Comparison of ENCODE assay signal across 8 cellular contexts in genomic region chr11:2700415-2701211, GRCh38. TPM values are rescaled to one million over a fixed set of nuclear protein-coding genes. Genes with fewer than 3 reads are reported as not detected.
DNase-seq lines count a peak whose midpoint lies in the region; ATAC-seq and TF ChIP-seq lines count a peak whose summit lies in the region.

No MANE protein-coding gene starts in this region.

- WGBS in body of pancreas, 2 donors: 44 to 59% methylated on average over 22 to 37 of the region's 52 CpGs

- H3K36me3 ChIP-seq in Panc1 (ENCODE audit: control insufficient read depth, insufficient read depth, low read length): no peaks in the 10 kb centered on the region
- no peaks in the 10 kb centered on the region for H3K36me3 ChIP-seq in body of pancreas (replicated peaks in 1 of 2; ENCODE audit: insufficient read depth in 1 of 2, low read depth in 2 of 2)

- TF ChIP-seq POLR2A in body of pancreas (IDR thresholded peaks at IDR 0.05): no peak

- in situ Hi-C loops in Panc1 (cut with HindIII; ENCODE audit: low pct_unique_long_range_greater_than_20kb, low sequenced_read_pairs): no loop called here

- H3K9me3 ChIP-seq in Panc1 (ENCODE audit: control insufficient read depth, insufficient read depth, low read depth, low read length) (no peaks in the 10 kb centered on the region), body of pancreas (no peaks in the 10 kb centered on the region)

- peak; percentile 40 for ATAC-seq in HG02759 (IDR thresholded peaks at IDR 0.05; ENCODE audit: unreplicated experiment)
- ATAC-seq in Panc1: peak; percentile 71
- peak; percentile 39 for ATAC-seq in body of pancreas

- H3K27ac ChIP-seq in Panc1 (ENCODE audit: low read length) (peak overlapping the region; percentile 75), body of pancreas (peak overlapping the region; percentile 82 to 87 (median 86)), skin epidermis (peak overlapping the region; percentile 42 to 93 (median 90))

- H3K4me1 ChIP-seq in Panc1 (ENCODE audit: control insufficient read depth, insufficient read depth, low read length): peaks cover 10% of the 10 kb centered on the region
- H3K4me1 ChIP-seq in body of pancreas: peaks cover 2% of the 10 kb centered on the region

- peak; percentile 5 for DNase-seq in DMS153 (lab: John Stamatoyannopoulos, UW)
- DNase-seq in DMS153 treated with DMSO at 0.1 percent for 48 hours (lab: John Stamatoyannopoulos, UW; ENCODE audit: unreplicated experiment): no peak
- DNase-seq in Panc1 (ENCODE audit: low read depth, low spot score): no peak
- peak; percentile 68 to 78 (median 72) for DNase-seq in body of pancreas
- DNase-seq in iPS-NIHi7 (ENCODE audit: extremely low spot score): peak; percentile 63
- DNase-seq in NCI-H345 treated with DMSO at 0.1 percent for 48 hours (lab: John Stamatoyannopoulos, UW; ENCODE audit: unreplicated experiment): no peak

- H3K4me3 ChIP-seq in Panc1 (ENCODE audit: low read depth in 2 of 2, low read length in 2 of 2) (peak overlapping the region; percentile 62), body of pancreas (peak overlapping the region; percentile 4 to 29), skin epidermis (peak overlapping the region; percentile 53 to 68 (median 62))

- H3K27me3 ChIP-seq in Panc1 (ENCODE audit: control insufficient read depth, insufficient read depth, low read length): no peaks in the 10 kb centered on the region
- no peaks in the 10 kb centered on the region for H3K27me3 ChIP-seq in body of pancreas

- POLR2A ChIA-PET in Panc1 (lab: Charles Lee): no interaction called here

- CTCF ChIA-PET in Panc1 (lab: Charles Lee): interaction anchor here (0.6 kb wide), 1 partner anchor 1054 kb away, joined by 4 read pairs; no protein-coding TSS in a partner anchor

- no TSS peak for BruUV-seq in Panc1 (replicated peaks; lab: Mats Ljungman, UMichigan)

- TF ChIP-seq CTCF in Panc1 (IDR thresholded peaks at IDR 0.05) (no peak), body of pancreas (IDR thresholded peaks at IDR 0.05) (no peak)

- intact Hi-C loops in Panc1 (cut with micrococcal nuclease; ENCODE audit: unreplicated experiment): no loop called here
- intact Hi-C loops in body of pancreas (cut with DNase I): no loop called here

RNA-seq across cellular contexts. Expression of gene KCNQ1OT1, which starts 0.8 kb away (rescaled TPM):
- total RNA-seq in Panc1 (2021; ENCODE audit: unreplicated experiment) (1.3 TPM), body of pancreas (1 to 10 TPM; 3.6 to 9.2 TPM)
- 0.10 TPM for polyA plus RNA-seq in Panc1 (2012; ENCODE audit: insufficient read length)

Comparison
In these comparisons a context has a peak if more than half of its experiments do, and no peak if none do; other contexts are left out.
1. DNase-seq: peak in DMS153 (single experiment), body of pancreas (4 of 4) and iPS-NIHi7 (single experiment); none in DMS153 treated with DMSO at 0.1 percent for 48 hours (single experiment), Panc1 (single experiment) and NCI-H345 treated with DMSO at 0.1 percent for 48 hours (single experiment).
2. Peak in every context shown above with its lines, with median percentiles within 50 percentile points of each other: ATAC-seq, H3K27ac ChIP-seq and H3K4me3 ChIP-seq.